In the genomic region with DNA sequence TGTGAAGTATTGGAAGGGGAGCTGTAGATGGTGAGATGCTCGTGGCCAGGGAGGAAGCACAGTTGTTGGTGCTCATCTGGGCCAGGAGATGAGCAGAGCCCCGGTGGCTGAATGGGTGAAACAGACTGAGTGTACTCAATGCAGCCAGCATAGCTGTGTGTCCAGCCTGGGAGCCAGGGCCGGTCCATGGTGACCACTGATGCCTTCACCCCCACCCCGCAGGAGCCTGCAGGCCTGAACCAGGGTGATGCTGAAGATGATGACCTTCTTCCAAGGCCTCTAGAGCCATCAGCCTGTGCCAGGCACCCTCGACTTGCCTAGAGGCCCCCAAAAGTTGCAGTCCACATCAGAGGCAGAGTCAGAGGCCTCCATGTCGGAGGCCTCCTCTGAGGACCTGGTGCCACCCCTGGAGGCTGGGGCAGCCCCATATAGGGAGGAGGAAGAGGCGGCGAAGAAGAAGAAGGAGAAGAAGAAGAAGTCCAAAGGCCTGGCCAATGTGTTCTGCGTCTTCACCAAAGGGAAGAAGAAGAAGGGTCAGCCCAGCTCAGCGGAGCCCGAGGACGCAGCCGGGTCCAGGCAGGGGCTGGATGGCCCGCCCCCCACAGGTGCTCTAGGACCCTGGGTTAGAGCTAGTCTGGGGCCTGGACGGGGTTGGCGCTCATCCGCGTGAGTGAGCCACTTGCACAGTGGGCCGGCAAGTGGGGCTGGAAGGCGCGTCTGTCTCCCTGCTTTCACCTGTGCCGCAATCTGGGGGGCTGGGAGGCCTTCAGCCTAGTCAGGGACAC, we compare ENCODE assay signal across 12 cellular contexts. TPM values are rescaled to one million over a fixed set of nuclear protein-coding genes. Genes with fewer than 3 reads are reported as not detected.
DNase-seq lines count a peak whose midpoint lies in the region; ATAC-seq and TF ChIP-seq lines count a peak whose summit lies in the region.
"Had no signal": no experiment of that assay in that cellular context is flagged by ENCODE, and none has a peak within 500 bp of the region (broad histone marks: within the 10 kb centered on the region; RNA-seq: fewer than 3 reads in every experiment).

No MANE protein-coding gene starts in this region.

- ATAC-seq in activated naive CD4-positive, alpha-beta T cell treated with anti-CD3 and anti-CD28 coated beads, Interleukin-2, amount 50 U/mL, for 72 hours = no peak
- ATAC-seq in heart left ventricle (no peak), aorta (ENCODE audit: low FRiP score) (no peak), GM21360 (IDR thresholded peaks at IDR 0.05; ENCODE audit: unreplicated experiment) (no peak)

- TF ChIP-seq CTCF in heart left ventricle (IDR thresholded peaks at IDR 0.05) = no peak

- H3K4me1 ChIP-seq in heart left ventricle = peaks cover 3 to 84% (median 67%) of the 10 kb centered on the region in 12 donors
- H3K4me1 ChIP-seq in neuron (ENCODE audit: insufficient read depth, low read length) = peaks cover 7% of the 10 kb centered on the region
- H3K4me1 ChIP-seq in aorta (ENCODE audit: control insufficient read depth in 1 of 2, insufficient read depth in 2 of 2, low read length in 2 of 2) = no peaks in the 10 kb centered on the region

- no peaks in the 10 kb centered on the region for H3K27me3 ChIP-seq in heart left ventricle
- H3K27me3 ChIP-seq in neuron (ENCODE audit: insufficient read depth, low read length) = peaks cover 55% of the 10 kb centered on the region
- H3K27me3 ChIP-seq in aorta (ENCODE audit: control insufficient read depth in 1 of 2, insufficient read depth in 2 of 2, low read length in 1 of 2) = no peaks in the 10 kb centered on the region

- H3K4me3 Mint-ChIP-seq in activated naive CD4-positive, alpha-beta T cell treated with anti-CD3 and anti-CD28 coated beads, Interleukin-2, amount 10 ng/mL, durations not matched to agents 7 days and 5 days = no peak overlapping the region
- H3K4me3 Mint-ChIP-seq: stimulated activated naive CD8-positive, alpha-beta T cell treated with anti-CD3 and anti-CD28 coated beads, Interleukin-15, Interleukin-2, amounts not matched to agents 100 ng/mL and 50 ng/mL, for 24 hours had no signal

- DNase-seq in activated naive CD4-positive, alpha-beta T cell treated with anti-CD3 and anti-CD28 coated beads, Interleukin-2, amount 10 ng/mL, durations not matched to agents 7 days and 5 days = no peak
- DNase-seq in activated naive CD4-positive, alpha-beta T cell treated with anti-CD3 and anti-CD28 coated beads, Interleukin-2, amount 50 U/mL, for 72 hours (ENCODE audit: low spot score in 2 of 2) = no peak
- DNase-seq in heart left ventricle = peak in 4 of 5 donors; percentile 18 to 38 (median 26)
- peak; percentile 41 to 73 for DNase-seq in aorta
- no peak for DNase-seq in NCI-H1105 treated with DMSO at 0.1 percent for 48 hours (lab: John Stamatoyannopoulos, UW)
- DNase-seq in activated CD4-positive, alpha-beta T cell treated with anti-CD3 and anti-CD28 coated beads, Interleukin-2, amount 50 U/mL, for 48 hours = no peak
- DNase-seq: activated naive CD4-positive, alpha-beta T cell treated with Interleukin-2 at 50 U/mL for 16 hours; stimulated activated CD4-positive, alpha-beta T cell treated with anti-CD3 and anti-CD28 coated beads, Interleukin-15, amount 100 ng/mL, for 24 hours had no signal

- peaks cover 60% of the 10 kb centered on the region for H3K27me3 Mint-ChIP-seq in activated naive CD4-positive, alpha-beta T cell treated with anti-CD3 and anti-CD28 coated beads, Interleukin-2, amount 10 ng/mL, durations not matched to agents 7 days and 5 days

- WGBS in heart left ventricle, 4 donors = 66 to 77% (median 75%) methylated on average over 19 to 22 of the region's 22 CpGs
- WGBS in aorta, 2 donors = 67 to 70% methylated on average over 22 of the region's 22 CpGs

- H3K27ac Mint-ChIP-seq in activated naive CD4-positive, alpha-beta T cell treated with anti-CD3 and anti-CD28 coated beads, Interleukin-2, amount 10 ng/mL, durations not matched to agents 7 days and 5 days = peak overlapping the region; percentile 52
- no peak overlapping the region for H3K27ac Mint-ChIP-seq in activated naive CD4-positive, alpha-beta T cell treated with anti-CD3 and anti-CD28 coated beads, Interleukin-2, amount 50 U/mL, for 72 hours
- H3K27ac Mint-ChIP-seq: stimulated activated naive CD8-positive, alpha-beta T cell treated with anti-CD3 and anti-CD28 coated beads, Interleukin-15, Interleukin-2, amounts not matched to agents 100 ng/mL and 50 ng/mL, for 24 hours had no signal

- peaks cover 2% of the 10 kb centered on the region for H3K4me1 Mint-ChIP-seq in activated naive CD4-positive, alpha-beta T cell treated with anti-CD3 and anti-CD28 coated beads, Interleukin-2, amount 10 ng/mL, durations not matched to agents 7 days and 5 days

- CTCF ChIA-PET in activated naive CD4-positive, alpha-beta T cell treated with anti-CD3 and anti-CD28 coated beads, Interleukin-2, amount 10 ng/mL, durations not matched to agents 7 days and 5 days (lab: Charles Lee) = interaction anchor here (0.9 kb wide), 1 partner anchor 22 kb away, joined by 3 read pairs; no protein-coding TSS in a partner anchor

- H3K27ac ChIP-seq in heart left ventricle (peak overlapping the region in 2 of 12 donors; percentile 17 to 35), aorta (ENCODE audit: low read depth in 1 of 2, low read length in 2 of 2) (no peak overlapping the region)

- H3K4me3 ChIP-seq in heart left ventricle (peak overlapping the region in 9 of 12 donors; percentile 19 to 74 (median 39)), neuron (ENCODE audit: low read length) (peak overlapping the region; percentile 9), aorta (ENCODE audit: low read length in 2 of 2) (no peak overlapping the region)

- H3K9me3 Mint-ChIP-seq in activated naive CD4-positive, alpha-beta T cell treated with anti-CD3 and anti-CD28 coated beads, Interleukin-2, amount 10 ng/mL, durations not matched to agents 7 days and 5 days = no peaks in the 10 kb centered on the region
- no peaks in the 10 kb centered on the region for H3K9me3 Mint-ChIP-seq in activated naive CD4-positive, alpha-beta T cell treated with anti-CD3 and anti-CD28 coated beads, Interleukin-2, amount 50 U/mL, for 72 hours
- H3K9me3 Mint-ChIP-seq: stimulated activated naive CD8-positive, alpha-beta T cell treated with anti-CD3 and anti-CD28 coated beads, Interleukin-15, Interleukin-2, amounts not matched to agents 100 ng/mL and 50 ng/mL, for 24 hours had no signal

- H2AFZ ChIP-seq in neuron (ENCODE audit: low read depth, low read length) = peak overlapping the region; percentile 8

- intact Hi-C loops in heart left ventricle (cut with DNase I) = loop anchor here in 1 of 10 donors (5.0 kb wide), 1 partner anchor 166 kb away; no protein-coding TSS in a partner anchor
- intact Hi-C loops in aorta (cut with DNase I) = no loop called here

- no peaks in the 10 kb centered on the region for H3K36me3 Mint-ChIP-seq in activated naive CD4-positive, alpha-beta T cell treated with anti-CD3 and anti-CD28 coated beads, Interleukin-2, amount 10 ng/mL, durations not matched to agents 7 days and 5 days
- H3K36me3 Mint-ChIP-seq in activated naive CD4-positive, alpha-beta T cell treated with anti-CD3 and anti-CD28 coated beads, Interleukin-2, amount 50 U/mL, for 72 hours = no peaks in the 10 kb centered on the region

- H3K36me3 ChIP-seq in heart left ventricle (peaks cover 0 to 54% (median 13%) of the 10 kb centered on the region in 9 donors), neuron (ENCODE audit: insufficient read depth, low read length) (no peaks in the 10 kb centered on the region), aorta (ENCODE audit: control insufficient read depth in 1 of 2, insufficient read depth in 2 of 2, low read length in 1 of 2) (no peaks in the 10 kb centered on the region)

- H3K9me3 ChIP-seq in heart left ventricle (no peaks in the 10 kb centered on the region), neuron (ENCODE audit: low read length) (no peaks in the 10 kb centered on the region), aorta (ENCODE audit: control insufficient read depth, low read length) (no peaks in the 10 kb centered on the region)

- no peak for TF ChIP-seq POLR2A in heart left ventricle (IDR thresholded peaks at IDR 0.05)

RNA-seq across cellular contexts. Expression of gene TNFAIP2, which starts 3.0 kb away (rescaled TPM):
- total RNA-seq in activated naive CD4-positive, alpha-beta T cell treated with anti-CD3 and anti-CD28 coated beads, Interleukin-2, amount 50 U/mL, for 72 hours = 1 to 10 TPM in 1 of 2 donors, under 1 TPM in 1; 0.80 to 2.1 TPM
- 100 to 1,000 TPM in 2 of 9 donors, 10 to 100 TPM in 7; 22.0 to 253 (median 33.5) TPM for total RNA-seq in heart left ventricle
- 10 to 100 TPM; 23.8 to 53.6 TPM for polyA plus RNA-seq in heart left ventricle
- total RNA-seq in aorta = 100 to 1,000 TPM in 1 of 2 donors, 10 to 100 TPM in 1; 87.3 to 219 TPM
- polyA plus RNA-seq in aorta = 10 to 100 TPM; 26.8 to 90.8 TPM

RNA-seq across cellular contexts. Expression of gene EXOC3L4, which starts 31.8 kb away (rescaled TPM):
- total RNA-seq in activated naive CD4-positive, alpha-beta T cell treated with anti-CD3 and anti-CD28 coated beads, Interleukin-2, amount 50 U/mL, for 72 hours = not detected
- total RNA-seq in heart left ventricle = 1 to 10 TPM in 1 of 9 donors, under 1 TPM in 3, not detected in 5; 0.21 to 3.2 (median 0.48) TPM
- under 1 TPM; 0.37 to 0.53 TPM for polyA plus RNA-seq in heart left ventricle
- total RNA-seq in aorta = 1 to 10 TPM in 1 of 2 donors, under 1 TPM in 1; 0.68 to 4.8 TPM
- 1 to 10 TPM in 1 of 2 donors, not detected in 1; 7.4 TPM for polyA plus RNA-seq in aorta

RNA-seq across cellular contexts. Expression of gene LBHD2, which starts 42.3 kb away (rescaled TPM):
- total RNA-seq in activated naive CD4-positive, alpha-beta T cell treated with anti-CD3 and anti-CD28 coated beads, Interleukin-2, amount 50 U/mL, for 72 hours = not detected
- total RNA-seq in heart left ventricle = not detected
- polyA plus RNA-seq in heart left ventricle = under 1 TPM in 1 of 2 donors, not detected in 1; 0.19 TPM
- not detected for total RNA-seq in aorta
- polyA plus RNA-seq in aorta = not detected
- total RNA-seq: G401 had no signal

Comparison
In these comparisons a context has a peak if more than half of its experiments do, and no peak if none do; other contexts are left out.
1. DNase-seq: peak in heart left ventricle (4 of 5) and aorta (2 of 2); none in activated naive CD4-positive, alpha-beta T cell treated with anti-CD3 and anti-CD28 coated beads, Interleukin-2, amount 10 ng/mL, durations not matched to agents 7 days and 5 days (single experiment), activated naive CD4-positive, alpha-beta T cell treated with anti-CD3 and anti-CD28 coated beads, Interleukin-2, amount 50 U/mL, for 72 hours (0 of 2), NCI-H1105 treated with DMSO at 0.1 percent for 48 hours (single experiment) and activated CD4-positive, alpha-beta T cell treated with anti-CD3 and anti-CD28 coated beads, Interleukin-2, amount 50 U/mL, for 48 hours (0 of 2).
2. H3K4me3 ChIP-seq: peak in heart left ventricle (9 of 12) and neuron (single experiment); none in aorta (0 of 2).
3. RNA of gene TNFAIP2, which starts 3.0 kb away (total RNA-seq): 87.3 to 219 TPM in aorta and 22.0 to 253 TPM in heart left ventricle; 0.80 to 2.1 TPM in activated naive CD4-positive, alpha-beta T cell treated with anti-CD3 and anti-CD28 coated beads, Interleukin-2, amount 50 U/mL, for 72 hours; every median in the first group is over 4 times any median in the second.